19 cellular contexts compared by ENCODE assay signal in the genomic region with DNA sequence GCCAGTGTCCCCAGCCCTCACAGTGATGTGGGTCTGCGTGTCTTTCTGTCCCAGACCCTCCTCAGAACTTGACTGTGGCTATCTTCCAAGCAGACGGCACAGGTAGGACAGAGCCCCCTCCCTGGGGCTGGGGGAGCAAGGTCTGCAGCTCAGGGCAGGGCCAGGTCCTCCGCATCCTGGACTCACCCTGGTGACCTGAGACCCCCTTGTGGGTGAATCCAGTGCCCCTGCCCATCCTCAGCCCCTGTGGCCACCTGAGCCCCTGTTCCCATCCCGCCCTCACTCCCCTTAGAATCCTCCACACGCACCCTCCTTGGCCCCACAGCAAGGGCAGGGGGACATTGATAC. TPM values are rescaled to one million over a fixed set of nuclear protein-coding genes. Genes with fewer than 3 reads are reported as not detected.
A peak's percentile ranks its signal among the peaks of the same experiment; 100 is the strongest.
DNase-seq lines count a peak whose midpoint lies in the region.
"Had no signal": no experiment of that assay in that cellular context is flagged by ENCODE, and none has a peak within 500 bp of the region (broad histone marks: within the 10 kb centered on the region; RNA-seq: fewer than 3 reads in every experiment).

No MANE protein-coding gene starts in this region.

- no peak overlapping the region for H2BK120ac ChIP-seq in neuronal stem cell (ENCODE audit: low read depth, low read length)

- H4K91ac ChIP-seq in neuronal stem cell (ENCODE audit: low read depth, low read length, poor library complexity), result no peak overlapping the region

- H3K9ac ChIP-seq in neuronal stem cell (ENCODE audit: low read depth, low read length, poor library complexity), result peak overlapping the region; percentile 44
- H3K9ac ChIP-seq: BLaER1 had no signal

- WGBS in neuronal stem cell (ENCODE audit: extremely low coverage in 2 of 2, insufficient read length in 2 of 2, insufficient replicate concordance in 1 of 2), 2 donors, result no CpG with 5 or more reads among the region's 5 CpGs

- H3K14ac ChIP-seq in neuronal stem cell (ENCODE audit: low read length), result no peak overlapping the region

- H2AK5ac ChIP-seq in neuronal stem cell (ENCODE audit: low read depth, low read length), result no peak overlapping the region

- no peak overlapping the region for H3K4me3 Mint-ChIP-seq in CD4-positive, alpha-beta memory T cell
- H3K4me3 Mint-ChIP-seq: CD4-positive, CD25-positive, alpha-beta regulatory T cell; CD8-positive, alpha-beta T cell had no signal

- peak overlapping the region; percentile 53 for H3K4ac ChIP-seq in neuronal stem cell (ENCODE audit: low read length)

- H3K4me3 ChIP-seq in neuronal stem cell (ENCODE audit: low read length in 2 of 2), result no peak overlapping the region
- no peak overlapping the region for H3K4me3 ChIP-seq in CD4-positive, alpha-beta memory T cell (ENCODE audit: low read length in 2 of 2)
- H3K4me3 ChIP-seq: BLaER1 had no signal

- H3K36me3 ChIP-seq in neuronal stem cell (replicated peaks in 1 of 2; ENCODE audit: control insufficient read depth in 2 of 2, insufficient read depth in 2 of 2, low read length in 2 of 2), result no peaks in the 10 kb centered on the region
- H3K36me3 ChIP-seq in CD4-positive, alpha-beta memory T cell (ENCODE audit: insufficient read depth, low read length), result no peaks in the 10 kb centered on the region
- H3K36me3 ChIP-seq: BE2C, BLaER1 had no signal

- POLR2A ChIA-PET in CD4-positive, alpha-beta memory T cell (lab: Charles Lee; ENCODE audit: partially characterized antibody), result no interaction called here

- peak overlapping the region; percentile 75 for H2BK5ac ChIP-seq in neuronal stem cell (ENCODE audit: low read length)

- H3K4me2 ChIP-seq in neuronal stem cell (ENCODE audit: insufficient read depth, low read length, poor library complexity, severe bottlenecking), result no peak overlapping the region

- H3K27ac Mint-ChIP-seq in CD4-positive, alpha-beta memory T cell, result no peak overlapping the region
- H3K27ac Mint-ChIP-seq: CD4-positive, CD25-positive, alpha-beta regulatory T cell; CD8-positive, alpha-beta T cell had no signal

- no peak overlapping the region for H2BK12ac ChIP-seq in neuronal stem cell (ENCODE audit: low read length)

- CTCF ChIA-PET in CD4-positive, alpha-beta memory T cell (lab: Charles Lee; ENCODE audit: partially characterized antibody), result no interaction called here

- H3K27me3 Mint-ChIP-seq in CD4-positive, alpha-beta memory T cell, result peaks cover 15% of the 10 kb centered on the region in 2 donors

- no peak overlapping the region for H3K27ac ChIP-seq in neuronal stem cell (replicated peaks; ENCODE audit: low read length)
- no peak overlapping the region for H3K27ac ChIP-seq in CD4-positive, alpha-beta memory T cell (ENCODE audit: low read depth, low read length)
- H3K27ac ChIP-seq: BLaER1 had no signal

- H3K27me3 ChIP-seq in neuronal stem cell (ENCODE audit: control insufficient read depth in 3 of 3, insufficient read depth in 3 of 3, low read depth in 1 of 3, low read length in 3 of 3), result peaks cover 0 to 33% (median 5%) of the 10 kb centered on the region in 3 experiments
- no peaks in the 10 kb centered on the region for H3K27me3 ChIP-seq in CD4-positive, alpha-beta memory T cell (ENCODE audit: insufficient read depth, low read length)
- H3K27me3 ChIP-seq: BLaER1 had no signal

- H3K4me1 Mint-ChIP-seq in CD4-positive, alpha-beta memory T cell, result peaks cover 0 to 9% (median 4%) of the 10 kb centered on the region in 4 donors

- peak overlapping the region; percentile 37 for H2BK15ac ChIP-seq in neuronal stem cell (ENCODE audit: low read length)

- H3K36me3 Mint-ChIP-seq in CD4-positive, alpha-beta memory T cell, result no peaks in the 10 kb centered on the region
- H3K36me3 Mint-ChIP-seq: CD4-positive, CD25-positive, alpha-beta regulatory T cell; CD8-positive, alpha-beta T cell had no signal

- no peak overlapping the region for H4K8ac ChIP-seq in neuronal stem cell (ENCODE audit: low read depth, low read length)

- H3K79me1 ChIP-seq in neuronal stem cell (ENCODE audit: low read depth, low read length), result peaks cover 2% of the 10 kb centered on the region

- peaks cover 0 to 7% of the 10 kb centered on the region in 2 donors for H3K9me3 ChIP-seq in neuronal stem cell (replicated peaks in 1 of 2; ENCODE audit: control insufficient read depth in 2 of 2, insufficient read depth in 1 of 2, low read depth in 1 of 2, low read length in 2 of 2)
- H3K9me3 ChIP-seq in CD4-positive, alpha-beta memory T cell (ENCODE audit: control insufficient read depth in 1 of 2, low read length in 2 of 2), result no peaks in the 10 kb centered on the region
- H3K9me3 ChIP-seq: BE2C, BLaER1, Caco-2 had no signal

- H3K23ac ChIP-seq in neuronal stem cell (ENCODE audit: low read depth, low read length, poor library complexity), result peak overlapping the region; percentile 80

- H3K18ac ChIP-seq in neuronal stem cell (ENCODE audit: low read length), result no peak overlapping the region

- H2AFZ ChIP-seq in neuronal stem cell (ENCODE audit: low read length), result no peak overlapping the region

- H3K4me1 ChIP-seq in neuronal stem cell (ENCODE audit: control insufficient read depth in 2 of 2, insufficient read depth in 1 of 2, low read depth in 1 of 2, low read length in 2 of 2), result no peaks in the 10 kb centered on the region
- H3K4me1 ChIP-seq in CD4-positive, alpha-beta memory T cell (ENCODE audit: insufficient read depth, low read length), result no peaks in the 10 kb centered on the region
- H3K4me1 ChIP-seq: BE2C, Caco-2 had no signal

- no peaks in the 10 kb centered on the region for H3K9me3 Mint-ChIP-seq in CD4-positive, alpha-beta memory T cell
- H3K9me3 Mint-ChIP-seq: CD4-positive, CD25-positive, alpha-beta regulatory T cell; CD8-positive, alpha-beta T cell had no signal

- peak; percentile 38 for DNase-seq in activated CD8-positive, alpha-beta memory T cell treated with anti-CD3 and anti-CD28 coated beads, Interleukin-2, amount 50 U/mL, for 48 hours
- DNase-seq in activated CD8-positive, alpha-beta memory T cell treated with anti-CD3 and anti-CD28 coated beads, Interleukin-2, amount 50 U/mL, for 4 hours, result no peak
- DNase-seq in neuronal stem cell (ENCODE audit: low spot score), result no peak
- peak; percentile 61 for DNase-seq in posterior vena cava (ENCODE audit: low spot score)
- DNase-seq in CD4-positive, alpha-beta memory T cell, result no peak
- DNase-seq in NCI-H446 treated with DMSO at 0.1 percent for 48 hours (lab: John Stamatoyannopoulos, UW), result no peak
- DNase-seq: 8988T; ACHN; BE2C; C1 segment of cervical spinal cord; Caco-2; Calu3; CD4-positive, CD25-positive, alpha-beta regulatory T cell; CD8-positive, alpha-beta T cell; DMS79 treated with DMSO at 0.1 percent for 48 hours; GF-D8 had no signal

- intact Hi-C loops in posterior vena cava (cut with DNase I), result no loop called here
- intact Hi-C loops in CD4-positive, alpha-beta memory T cell (cut with micrococcal nuclease), result no loop called here

RNA-seq across cellular contexts. Expression of gene CD33, which starts 39.0 kb away (rescaled TPM):
- not detected for polyA plus RNA-seq in neuronal stem cell (2013, experiment 1 of 2)
- not detected for polyA plus RNA-seq in neuronal stem cell (2013, experiment 2 of 2)
- total RNA-seq in posterior vena cava, result 10 to 100 TPM in 1 of 2 donors, 1 to 10 TPM in 1; 10.0 to 17.4 TPM
- total RNA-seq in CD4-positive, alpha-beta memory T cell, result under 1 TPM; 0.47 to 0.58 TPM
- polyA plus RNA-seq in CD4-positive, alpha-beta memory T cell, result not detected
- total RNA-seq: A673; Caco-2; Calu3; CD8-positive, alpha-beta T cell had no signal
- polyA plus RNA-seq: AG04450 had no signal

RNA-seq across cellular contexts. Expression of gene SIGLEC7, which starts 43.7 kb away (rescaled TPM):
- not detected for polyA plus RNA-seq in neuronal stem cell (2013, experiment 1 of 2)
- polyA plus RNA-seq in neuronal stem cell (2013, experiment 2 of 2), result not detected
- 1 to 10 TPM; 1.8 to 5.5 TPM for total RNA-seq in posterior vena cava
- under 1 TPM; 0.25 to 0.52 TPM for total RNA-seq in CD4-positive, alpha-beta memory T cell
- under 1 TPM in 1 of 2 donors, not detected in 1; 0.57 TPM for polyA plus RNA-seq in CD4-positive, alpha-beta memory T cell
- total RNA-seq: A673; Caco-2; Calu3; CD4-positive, CD25-positive, alpha-beta regulatory T cell; CD8-positive, alpha-beta T cell had no signal
- polyA plus RNA-seq: AG04450; CD4-positive, CD25-positive, alpha-beta regulatory T cell had no signal

Comparison
In these comparisons a context has a peak if more than half of its experiments do, and no peak if none do; other contexts are left out.
1. DNase-seq: peak in activated CD8-positive, alpha-beta memory T cell treated with anti-CD3 and anti-CD28 coated beads, Interleukin-2, amount 50 U/mL, for 48 hours (single experiment) and posterior vena cava (single experiment); none in activated CD8-positive, alpha-beta memory T cell treated with anti-CD3 and anti-CD28 coated beads, Interleukin-2, amount 50 U/mL, for 4 hours (single experiment), neuronal stem cell (single experiment), CD4-positive, alpha-beta memory T cell (0 of 5) and NCI-H446 treated with DMSO at 0.1 percent for 48 hours (single experiment).
2. RNA of gene CD33, which starts 39.0 kb away (total RNA-seq): 10.0 to 17.4 TPM in posterior vena cava; 0.47 to 0.58 TPM in CD4-positive, alpha-beta memory T cell; every median in the first group is over 4 times any median in the second.